In the genomic region with DNA sequence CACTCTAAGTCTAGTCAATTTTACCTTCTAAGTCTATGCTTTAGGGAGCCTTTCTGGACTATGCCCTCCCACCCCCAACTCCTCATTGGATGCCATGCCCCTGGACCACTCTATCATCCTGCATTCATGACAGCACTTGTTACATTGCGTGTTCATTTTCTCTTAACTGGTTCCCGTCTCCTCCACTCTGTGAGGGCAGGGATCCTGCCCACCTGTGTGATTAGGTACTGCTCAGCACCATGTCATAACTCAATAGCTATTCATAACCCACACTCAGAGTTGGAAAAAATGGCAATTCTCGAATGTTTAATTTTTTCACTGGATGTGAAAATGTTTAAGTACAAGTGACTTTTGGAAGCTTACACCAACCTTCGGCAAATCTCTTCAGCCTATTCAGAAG, we compare ENCODE assay signal across 29 cellular contexts.
DNase-seq lines count a peak whose midpoint lies in the region; ATAC-seq and FAIRE-seq lines count a peak whose summit lies in the region.
"Had no signal": no experiment of that assay in that cellular context is flagged by ENCODE, and none has a peak within 500 bp of the region (broad histone marks: within the 10 kb centered on the region; RNA-seq: fewer than 3 reads in every experiment).

No MANE protein-coding gene starts in this region.

- no peaks in the 10 kb centered on the region for H3K9me3 Mint-ChIP-seq in stimulated activated memory B cell treated with anti-CD40 and anti-IgM and Interleukin-4, amounts not matched to agents 10 μg/mL and 1 μg/mL and 100 μg/mL, for 72 hours
- H3K9me3 Mint-ChIP-seq: CD14-positive monocyte; CD4-positive, alpha-beta T cell; CD8-positive, alpha-beta memory T cell; CD8-positive, alpha-beta T cell had no signal

- DNase-seq in urothelium cell line (ENCODE audit: low spot score): no peak
- DNase-seq in stimulated activated naive CD4-positive, alpha-beta T cell treated with Interleukin-2 at 50 U/mL for 16 hours (lab: John Stamatoyannopoulos, UW): no peak
- DNase-seq: 8988T; ACHN; AML-193; BE2C; C1 segment of cervical spinal cord; Caco-2; Calu3; CD4-positive, alpha-beta memory T cell; CD4-positive, alpha-beta T cell; CD4-positive, CD25-positive, alpha-beta regulatory T cell; CD8-positive, alpha-beta memory T cell; CD8-positive, alpha-beta T cell; COR-L47; DMS 273 treated with DMSO at 0.1 percent for 48 hours; DMS153; DMS53; DMS79; DMS79 treated with DMSO at 0.1 percent for 48 hours; DND-41; EL had no signal

- no peak overlapping the region for H3K4me3 Mint-ChIP-seq in stimulated activated memory B cell treated with anti-CD40 and anti-IgM and Interleukin-4, amounts not matched to agents 10 μg/mL and 1 μg/mL and 100 μg/mL, for 72 hours
- H3K4me3 Mint-ChIP-seq: B cell; CD14-positive monocyte; CD4-positive, alpha-beta memory T cell; CD4-positive, alpha-beta T cell; CD4-positive, CD25-positive, alpha-beta regulatory T cell; CD8-positive, alpha-beta memory T cell; CD8-positive, alpha-beta T cell had no signal

- H3K27ac Mint-ChIP-seq in stimulated activated memory B cell treated with anti-CD40 and anti-IgM and Interleukin-4, amounts not matched to agents 10 μg/mL and 1 μg/mL and 100 μg/mL, for 72 hours: no peak overlapping the region
- H3K27ac Mint-ChIP-seq: B cell; CD4-positive, alpha-beta memory T cell; CD4-positive, alpha-beta T cell; CD4-positive, CD25-positive, alpha-beta regulatory T cell; CD8-positive, alpha-beta memory T cell; CD8-positive, alpha-beta T cell had no signal

- H3K36me3 Mint-ChIP-seq in stimulated activated memory B cell treated with anti-CD40 and anti-IgM and Interleukin-4, amounts not matched to agents 10 μg/mL and 1 μg/mL and 100 μg/mL, for 72 hours: no peaks in the 10 kb centered on the region
- H3K36me3 Mint-ChIP-seq: CD4-positive, alpha-beta memory T cell; CD4-positive, CD25-positive, alpha-beta regulatory T cell; CD8-positive, alpha-beta memory T cell; CD8-positive, alpha-beta T cell had no signal

- peak; percentile 91 for FAIRE-seq in urothelium cell line (lab: Jason Lieb, UNC)
- FAIRE-seq: A204.1, A549, D721Med had no signal

- no peaks in the 10 kb centered on the region for H3K4me1 Mint-ChIP-seq in stimulated activated memory B cell treated with anti-CD40 and anti-IgM and Interleukin-4, amounts not matched to agents 10 μg/mL and 1 μg/mL and 100 μg/mL, for 72 hours
- H3K4me1 Mint-ChIP-seq: B cell; CD4-positive, alpha-beta memory T cell; CD4-positive, CD25-positive, alpha-beta regulatory T cell; CD8-positive, alpha-beta memory T cell had no signal

- ATAC-seq in stimulated activated memory B cell treated with anti-CD40 and anti-IgM and Interleukin-4, amounts not matched to agents 10 μg/mL and 1 μg/mL and 100 μg/mL, for 72 hours: peak; percentile 16
- no peak for ATAC-seq in HG03565 (IDR thresholded peaks at IDR 0.05; ENCODE audit: unreplicated experiment)
- ATAC-seq: A549; CD8-positive, alpha-beta T cell had no signal

- no peaks in the 10 kb centered on the region for H3K27me3 Mint-ChIP-seq in stimulated activated memory B cell treated with anti-CD40 and anti-IgM and Interleukin-4, amounts not matched to agents 10 μg/mL and 1 μg/mL and 100 μg/mL, for 72 hours
